ENCODE assay signal across 1 cellular context in genomic region chr19:9054207-9054606, GRCh38.
TF ChIP-seq lines count a peak whose summit lies in the region.

No MANE protein-coding gene starts in this region.

TF ChIP-seq in K562, 482 proteins besides CTCF, POLR2A, EP300 and RAD21:
- TF ChIP-seq PRDM10 (IDR thresholded peaks at IDR 0.05; ENCODE audit: partially characterized antibody) (peak; percentile 93), RBFOX2 (IDR thresholded peaks at IDR 0.05; ENCODE audit: low read depth, low read length) (no peak)
